In genomic region chr20:50338479-50339195, GRCh38 we compare ENCODE assay signal across 8 cellular contexts.
DNase-seq lines count a peak whose midpoint lies in the region; ATAC-seq and TF ChIP-seq lines count a peak whose summit lies in the region.

No MANE protein-coding gene starts in this region.

- no peak overlapping the region for H3K4me3 ChIP-seq in muscle layer of colon (ENCODE audit: low read depth in 1 of 2, low read length in 2 of 2)
- H3K4me3 ChIP-seq in tibial nerve = peak overlapping the region in 3 of 4 donors; percentile 3 to 13 (median 12)

- CTCF ChIA-PET in Calu3 (lab: Charles Lee) = interaction anchor here (0.6 kb wide), 1 partner anchor 105 kb away, joined by 3 read pairs; no protein-coding TSS in a partner anchor

- no peak overlapping the region for H3K27ac Mint-ChIP-seq in Calu3 (ENCODE audit: unreplicated experiment)

- H3K27me3 Mint-ChIP-seq in Calu3 (ENCODE audit: unreplicated experiment) = no peaks in the 10 kb centered on the region

- no peak for TF ChIP-seq EP300 in tibial nerve (IDR thresholded peaks at IDR 0.05)

- intact Hi-C loops in Calu3 (cut with micrococcal nuclease; ENCODE audit: unreplicated experiment) = no loop called here

- H3K4me3 Mint-ChIP-seq in Calu3 (ENCODE audit: low read depth, unreplicated experiment) = no peak overlapping the region

- H3K9me3 Mint-ChIP-seq in Calu3 (ENCODE audit: low read depth, unreplicated experiment) = no peaks in the 10 kb centered on the region

- H3K4me1 Mint-ChIP-seq in Calu3 (ENCODE audit: low read depth, unreplicated experiment) = peaks cover 18% of the 10 kb centered on the region

- peak overlapping the region; percentile 5 for H3K9ac ChIP-seq in muscle layer of colon (ENCODE audit: low read length)

- DNase-seq in NOMO-1 treated with DMSO at 0.1 percent for 48 hours (lab: John Stamatoyannopoulos, UW; ENCODE audit: unreplicated experiment) (peak; percentile 95), amniotic epithelial cell (ENCODE audit: low read depth) (peak; percentile 48), tibial nerve (ENCODE audit: low spot score in 2 of 2) (no peak), Calu3 (no peak), NCI-H69 (lab: John Stamatoyannopoulos, UW) (no peak)

- H3K36me3 Mint-ChIP-seq in Calu3 (ENCODE audit: insufficient read depth, unreplicated experiment) = peaks cover 5% of the 10 kb centered on the region

- H3K27me3 ChIP-seq in muscle layer of colon (ENCODE audit: control insufficient read depth in 1 of 2, insufficient read depth in 2 of 2, low read length in 2 of 2) (no peaks in the 10 kb centered on the region), tibial nerve (no peaks in the 10 kb centered on the region)

- H3K4me1 ChIP-seq in muscle layer of colon (ENCODE audit: insufficient read depth, low read length) = peaks cover 3% of the 10 kb centered on the region
- peaks cover 0 to 50% (median 18%) of the 10 kb centered on the region in 4 donors for H3K4me1 ChIP-seq in tibial nerve

- H3K36me3 ChIP-seq in muscle layer of colon (ENCODE audit: insufficient read depth, low read length) (no peaks in the 10 kb centered on the region), tibial nerve (no peaks in the 10 kb centered on the region)

- ATAC-seq in GM18520 (IDR thresholded peaks at IDR 0.05; ENCODE audit: unreplicated experiment) = peak; percentile 59
- peak; percentile 65 for ATAC-seq in HG02642 (IDR thresholded peaks at IDR 0.05; ENCODE audit: poor library complexity, unreplicated experiment)

- H3K9me3 ChIP-seq in muscle layer of colon (ENCODE audit: low read length) (no peaks in the 10 kb centered on the region), tibial nerve (no peaks in the 10 kb centered on the region)

- BruUV-seq in Calu3 (replicated peaks; lab: Mats Ljungman, UMichigan) = no TSS peak

- TF ChIP-seq CTCF in tibial nerve (IDR thresholded peaks at IDR 0.05) (peak in 1 of 5 experiments; percentile 24), Calu3 (IDR thresholded peaks at IDR 0.05; ENCODE audit: unreplicated experiment) (no peak)

- WGBS in tibial nerve, 2 donors = 52 to 55% methylated on average over 9 of the region's 9 CpGs

- H3K27ac ChIP-seq in muscle layer of colon (ENCODE audit: low read depth, low read length) (peak overlapping the region; percentile 27), tibial nerve (peak overlapping the region; percentile 48 to 82 (median 68))

- no peak for TF ChIP-seq POLR2A in tibial nerve (IDR thresholded peaks at IDR 0.05)

Comparison
In these comparisons a context has a peak if more than half of its experiments do, and no peak if none do; other contexts are left out.
1. DNase-seq: peak in NOMO-1 treated with DMSO at 0.1 percent for 48 hours (single experiment) and amniotic epithelial cell (single experiment); none in tibial nerve (0 of 2), Calu3 (single experiment) and NCI-H69 (single experiment).
2. H3K4me3 ChIP-seq: peak in tibial nerve (3 of 4); none in muscle layer of colon (0 of 2).